In the genomic region with DNA sequence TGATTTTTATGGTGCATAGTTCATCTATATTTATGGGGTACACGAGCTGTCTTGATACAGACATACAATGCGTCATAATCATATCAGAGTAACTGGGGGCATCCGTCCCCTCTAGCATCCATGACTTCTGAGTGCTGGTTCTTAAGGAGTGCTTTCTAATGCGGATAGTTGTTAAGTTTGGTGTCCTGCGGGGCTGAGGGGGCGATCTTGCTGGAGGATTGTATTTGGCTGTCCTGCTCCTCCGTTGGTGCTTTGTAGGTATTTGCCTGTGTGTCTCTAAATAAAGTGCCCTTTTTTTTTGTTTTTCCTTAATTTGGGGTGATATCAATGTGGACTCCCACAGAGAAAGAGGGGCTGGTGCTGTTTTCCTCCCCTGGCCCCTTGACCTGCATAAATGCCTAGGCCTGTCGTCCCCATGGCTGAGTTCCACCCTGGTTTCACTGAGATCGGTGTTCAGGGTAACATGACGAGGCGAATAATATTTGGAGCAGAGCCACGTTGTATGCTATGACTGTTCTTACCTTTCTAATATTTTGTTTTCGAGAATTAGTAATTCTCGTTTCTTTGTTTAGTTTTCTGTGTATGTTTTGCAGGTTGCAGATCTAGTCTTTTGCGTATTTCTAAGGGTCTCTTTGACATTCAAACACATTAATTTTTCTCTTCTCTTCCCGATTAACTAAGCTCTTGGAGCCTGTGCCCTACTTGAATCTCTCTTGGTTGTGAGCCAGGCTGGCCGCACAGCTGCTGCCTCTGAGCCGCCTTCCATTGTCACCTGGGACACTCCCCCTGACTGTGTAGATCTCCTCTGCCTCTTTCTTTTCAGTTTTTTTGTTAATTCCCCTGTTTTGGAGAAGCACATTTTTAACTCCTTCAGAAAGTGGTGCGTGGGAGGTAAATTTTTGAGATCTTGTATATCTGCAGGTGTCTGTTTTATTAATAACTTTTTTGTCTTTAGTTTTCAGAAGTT, we compare ENCODE assay signal across 12 cellular contexts.
A peak's percentile ranks its signal among the peaks of the same experiment; 100 is the strongest.
DNase-seq lines count a peak whose midpoint lies in the region; ATAC-seq, FAIRE-seq and TF ChIP-seq lines count a peak whose summit lies in the region.
"Had no signal": no experiment of that assay in that cellular context is flagged by ENCODE, and none has a peak within 500 bp of the region (broad histone marks: within the 10 kb centered on the region; RNA-seq: fewer than 3 reads in every experiment).

No MANE protein-coding gene starts in this region.

- peaks cover 31% of the 10 kb centered on the region for H3K36me3 Mint-ChIP-seq in nephron progenitor cell (ENCODE audit: low read depth)
- peaks cover 27% of the 10 kb centered on the region for H3K36me3 Mint-ChIP-seq in Caco-2 (ENCODE audit: insufficient read depth, unreplicated experiment)
- H3K36me3 Mint-ChIP-seq in effector memory CD8-positive, alpha-beta T cell (ENCODE audit: insufficient read depth), result peaks cover 31% of the 10 kb centered on the region

- ATAC-seq in HG02588 (IDR thresholded peaks at IDR 0.05; ENCODE audit: unreplicated experiment), result no peak
- ATAC-seq in effector memory CD8-positive, alpha-beta T cell (replicated peaks), result no peak

- no peaks in the 10 kb centered on the region for H3K27me3 ChIP-seq in ascending aorta
- H3K27me3 ChIP-seq in Caco-2 (replicated peaks; ENCODE audit: control insufficient read depth, insufficient read depth, low read length), result no peaks in the 10 kb centered on the region
- H3K27me3 ChIP-seq: foreskin keratinocyte, left lung had no signal

- TF ChIP-seq EP300 in Ishikawa (IDR thresholded peaks at IDR 0.05; ENCODE audit: borderline replicate concordance), result no peak

- H3K4me1 Mint-ChIP-seq in nephron progenitor cell (peaks cover 53% of the 10 kb centered on the region), Caco-2 (ENCODE audit: low read depth, unreplicated experiment) (peaks cover 18% of the 10 kb centered on the region)
- peaks cover 35 to 62% of the 10 kb centered on the region in 2 donors for H3K4me1 Mint-ChIP-seq in effector memory CD8-positive, alpha-beta T cell (ENCODE audit: low read depth in 2 of 2)

- H3K27me3 Mint-ChIP-seq in nephron progenitor cell (ENCODE audit: low read depth, poor library complexity) (no peaks in the 10 kb centered on the region), Caco-2 (ENCODE audit: insufficient read depth, unreplicated experiment) (no peaks in the 10 kb centered on the region)
- no peaks in the 10 kb centered on the region for H3K27me3 Mint-ChIP-seq in effector memory CD8-positive, alpha-beta T cell

- H3K27ac Mint-ChIP-seq in nephron progenitor cell, result peak overlapping the region; percentile 20
- no peak overlapping the region for H3K27ac Mint-ChIP-seq in Caco-2 (ENCODE audit: unreplicated experiment)
- H3K27ac Mint-ChIP-seq in effector memory CD8-positive, alpha-beta T cell, result peak overlapping the region in 1 of 2 donors; percentile 33

- POLR2A ChIA-PET in Caco-2 (lab: Charles Lee), result no interaction called here

- CTCF ChIA-PET in Caco-2 (lab: Charles Lee), result interaction anchor here (0.6 to 2.0 kb wide), 4 partner anchors 32 to 422 kb away, joined by 3 to 15 read pairs (median 3); no protein-coding TSS in a partner anchor

- 0 out of 2 replicates have a peak, but pooled peaks have one; percentile 4 for TF ChIP-seq RAD21 in Ishikawa (IDR thresholded peaks at IDR 0.05; ENCODE audit: low read depth)

- DNase-seq in DMS153 (lab: John Stamatoyannopoulos, UW), result peak; percentile 51
- peak in 1 of 2 donors; percentile 51 for DNase-seq in ascending aorta (ENCODE audit: low spot score in 2 of 2)
- DNase-seq in nephron progenitor cell, result no peak
- no peak for DNase-seq in Caco-2
- DNase-seq in effector memory CD8-positive, alpha-beta T cell, result no peak
- DNase-seq in RCC 7860 (ENCODE audit: low spot score), result no peak
- DNase-seq: foreskin keratinocyte, NCI-H1436 treated with DMSO at 0.1 percent for 48 hours, RPMI8226 had no signal

- peak overlapping the region; percentile 77 to 82 for H3K27ac ChIP-seq in ascending aorta
- H3K27ac ChIP-seq: foreskin keratinocyte, left lung had no signal

- H3K9me3 ChIP-seq in ascending aorta, result no peaks in the 10 kb centered on the region
- no peaks in the 10 kb centered on the region for H3K9me3 ChIP-seq in Caco-2
- H3K9me3 ChIP-seq: left lung had no signal

- H3K4me1 ChIP-seq in ascending aorta (peaks cover 12 to 75% of the 10 kb centered on the region in 2 donors), Caco-2 (peaks cover 12% of the 10 kb centered on the region)
- H3K4me1 ChIP-seq: foreskin keratinocyte had no signal

- H3K4me3 Mint-ChIP-seq in nephron progenitor cell (no peak overlapping the region), Caco-2 (ENCODE audit: unreplicated experiment) (no peak overlapping the region)
- H3K4me3 Mint-ChIP-seq in effector memory CD8-positive, alpha-beta T cell, result no peak overlapping the region

- no peak for TF ChIP-seq CTCF in ascending aorta (IDR thresholded peaks at IDR 0.05)
- no peak for TF ChIP-seq CTCF in nephron progenitor cell (IDR thresholded peaks at IDR 0.05)
- no peak for TF ChIP-seq CTCF in Caco-2 (IDR thresholded peaks at IDR 0.05; ENCODE audit: insufficient read depth in 1 of 2, low read depth in 1 of 2, low read length in 1 of 2, severe bottlenecking in 1 of 2, unreplicated experiment in 1 of 2)

- H3K4me3 ChIP-seq in ascending aorta (no peak overlapping the region), Caco-2 (ENCODE audit: low read depth, low read length) (no peak overlapping the region)
- H3K4me3 ChIP-seq: left lung had no signal

- no TSS peak for BruUV-seq in Caco-2 (replicated peaks; lab: Mats Ljungman, UMichigan)

- no peak for FAIRE-seq in RCC 7860 (lab: Jason Lieb, UNC)

- H3K36me3 ChIP-seq in ascending aorta (no peaks in the 10 kb centered on the region), Caco-2 (ENCODE audit: control insufficient read depth, insufficient read depth, low read length) (no peaks in the 10 kb centered on the region)
- H3K36me3 ChIP-seq: left lung had no signal

- H3K9me3 Mint-ChIP-seq in nephron progenitor cell, result peaks cover 5% of the 10 kb centered on the region
- no peaks in the 10 kb centered on the region for H3K9me3 Mint-ChIP-seq in Caco-2 (ENCODE audit: unreplicated experiment)
- no peaks in the 10 kb centered on the region for H3K9me3 Mint-ChIP-seq in effector memory CD8-positive, alpha-beta T cell

- intact Hi-C loops in ascending aorta (cut with DNase I) (loop anchor here (1.0 to 10.0 kb wide), 3 partner anchors 62 to 501 kb away; partner anchors contain the start of genes ARHGEF7 and ING1), Caco-2 (cut with micrococcal nuclease; ENCODE audit: unreplicated experiment) (loop anchor here (1.0 kb wide), 2 partner anchors 62 to 300 kb away; partner anchors contain the start of gene ANKRD10)

TF ChIP-seq in Ishikawa, 13 proteins besides CTCF, POLR2A, EP300 and RAD21:
- TF ChIP-seq CREB1 (IDR thresholded peaks at IDR 0.05; ENCODE audit: low read depth), result no peak
- TF ChIP-seq TEAD4 (IDR thresholded peaks at IDR 0.05), result no peak
- no peak for TF ChIP-seq TCF12 (IDR thresholded peaks at IDR 0.05; ENCODE audit: low read depth)
